15 cellular contexts compared by ENCODE assay signal in the genomic region with DNA sequence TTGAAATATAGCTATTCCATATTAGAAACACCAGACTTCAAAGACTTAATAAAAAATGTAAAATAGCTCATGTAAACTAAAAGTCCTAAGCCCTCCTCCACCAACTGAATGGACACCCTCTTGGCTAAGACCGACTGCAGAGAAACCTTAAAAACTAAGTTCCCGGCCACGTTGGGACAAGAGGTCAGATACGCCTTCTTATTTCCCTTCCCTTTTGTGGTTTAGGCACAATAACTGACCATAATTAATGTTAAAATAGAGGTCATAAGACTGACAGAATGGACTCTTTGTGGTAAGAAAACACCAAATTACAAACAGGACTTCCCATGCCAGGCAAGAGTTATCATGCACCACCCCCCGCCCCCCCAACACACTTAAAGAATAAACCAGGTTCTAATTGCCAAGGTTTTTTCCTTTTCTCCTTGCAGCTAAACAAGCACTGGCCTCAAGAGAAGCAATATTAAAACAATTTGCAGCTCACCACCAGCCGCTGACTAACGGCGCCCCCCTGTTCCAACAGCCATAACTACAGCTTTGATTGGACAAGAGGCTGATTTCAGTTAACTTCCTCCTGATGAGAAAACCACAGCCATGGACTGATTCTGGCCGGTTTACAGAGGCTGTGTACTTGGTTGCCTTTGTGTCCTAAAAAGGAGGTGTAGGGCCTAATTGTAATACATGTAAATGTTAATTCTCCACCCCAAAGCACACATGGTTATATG. TPM values are rescaled to one million over a fixed set of nuclear protein-coding genes. Genes with fewer than 3 reads are reported as not detected.
DNase-seq lines count a peak whose midpoint lies in the region; ATAC-seq and TF ChIP-seq lines count a peak whose summit lies in the region.
"Had no signal": no experiment of that assay in that cellular context is flagged by ENCODE, and none has a peak within 500 bp of the region (broad histone marks: within the 10 kb centered on the region; RNA-seq: fewer than 3 reads in every experiment).

No MANE protein-coding gene starts in this region.

- H3K36me3 Mint-ChIP-seq in chondrocyte (ENCODE audit: low read depth): no peaks in the 10 kb centered on the region
- no peaks in the 10 kb centered on the region for H3K36me3 Mint-ChIP-seq in naive thymus-derived CD8-positive, alpha-beta T cell
- H3K36me3 Mint-ChIP-seq: naive B cell had no signal

- TF ChIP-seq POLR2A in adrenal gland (IDR thresholded peaks at IDR 0.05): no peak

- no peak overlapping the region for H3K27ac Mint-ChIP-seq in chondrocyte (ENCODE audit: unreplicated experiment)
- H3K27ac Mint-ChIP-seq in naive thymus-derived CD8-positive, alpha-beta T cell: no peak overlapping the region
- H3K27ac Mint-ChIP-seq: activated CD4-positive, alpha-beta T cell treated with anti-CD3 and anti-CD28 coated beads, Interleukin-2, amount 10 ng/mL, durations not matched to agents 7 days and 5 days had no signal

- peaks cover 10% of the 10 kb centered on the region for H3K4me1 Mint-ChIP-seq in chondrocyte (ENCODE audit: low read depth)
- peaks cover 0 to 6% (median 0%) of the 10 kb centered on the region in 4 donors for H3K4me1 Mint-ChIP-seq in naive thymus-derived CD8-positive, alpha-beta T cell
- H3K4me1 Mint-ChIP-seq: activated CD4-positive, alpha-beta T cell treated with anti-CD3 and anti-CD28 coated beads, Interleukin-2, amount 10 ng/mL, durations not matched to agents 7 days and 5 days had no signal

- H3K27ac ChIP-seq in adrenal gland: no peak overlapping the region
- H3K27ac ChIP-seq: A549, PC-9, tibial nerve had no signal

- ATAC-seq in sciatic nerve (peak; percentile 53), GM18519 (IDR thresholded peaks at IDR 0.05; ENCODE audit: low FRiP score, unreplicated experiment) (no peak)
- ATAC-seq in naive thymus-derived CD8-positive, alpha-beta T cell: no peak
- ATAC-seq: A549 had no signal

- no peaks in the 10 kb centered on the region for H3K9me3 Mint-ChIP-seq in chondrocyte (ENCODE audit: low read depth)
- H3K9me3 Mint-ChIP-seq in naive thymus-derived CD8-positive, alpha-beta T cell: peaks cover 0 to 6% (median 0%) of the 10 kb centered on the region in 9 donors
- H3K9me3 Mint-ChIP-seq: activated CD4-positive, alpha-beta T cell treated with anti-CD3 and anti-CD28 coated beads, Interleukin-2, amount 10 ng/mL, durations not matched to agents 7 days and 5 days had no signal

- H3K27me3 ChIP-seq in adrenal gland: peaks cover 38% of the 10 kb centered on the region

- H3K4me1 ChIP-seq in adrenal gland (replicated peaks in 1 of 2): no peaks in the 10 kb centered on the region
- H3K4me1 ChIP-seq: A549 had no signal

- intact Hi-C loops in sciatic nerve (cut with DNase I) (no loop called here), adrenal gland (cut with DNase I) (no loop called here)

- H3K36me3 ChIP-seq in adrenal gland (replicated peaks in 1 of 2): no peaks in the 10 kb centered on the region
- H3K36me3 ChIP-seq: tibial nerve had no signal

- no peak overlapping the region for H3K4me3 Mint-ChIP-seq in chondrocyte (ENCODE audit: unreplicated experiment)
- no peak overlapping the region for H3K4me3 Mint-ChIP-seq in naive thymus-derived CD8-positive, alpha-beta T cell
- H3K4me3 Mint-ChIP-seq: activated CD4-positive, alpha-beta T cell treated with anti-CD3 and anti-CD28 coated beads, Interleukin-2, amount 10 ng/mL, durations not matched to agents 7 days and 5 days; naive B cell had no signal

- 45 to 53% (median 50%) methylated on average over 9 of the region's 9 CpGs for WGBS in adrenal gland, 4 donors

- POLR2A ChIA-PET in naive thymus-derived CD8-positive, alpha-beta T cell (lab: Charles Lee): no interaction called here

- H3K9me3 ChIP-seq in adrenal gland (replicated peaks in 1 of 3): no peaks in the 10 kb centered on the region
- H3K9me3 ChIP-seq: A549, tibial nerve had no signal

- peak; percentile 23 for DNase-seq in DMS53 (lab: John Stamatoyannopoulos, UW)
- no peak for DNase-seq in DMS53 treated with DMSO at 0.1 percent for 48 hours (lab: John Stamatoyannopoulos, UW; ENCODE audit: unreplicated experiment)
- DNase-seq in NCI-H748 treated with DMSO at 0.1 percent for 48 hours (lab: John Stamatoyannopoulos, UW): peak; percentile 32
- no peak for DNase-seq in chondrocyte (ENCODE audit: low spot score)
- DNase-seq in sciatic nerve (ENCODE audit: low spot score): no peak
- DNase-seq in adrenal gland: no peak
- no peak for DNase-seq in naive thymus-derived CD8-positive, alpha-beta T cell
- DNase-seq: activated CD4-positive, alpha-beta T cell treated with anti-CD3 and anti-CD28 coated beads, Interleukin-2, amount 10 ng/mL, durations not matched to agents 7 days and 5 days; amniotic stem cell; naive B cell; PC-9; stimulated activated CD4-positive, alpha-beta T cell treated with anti-CD3 and anti-CD28 coated beads, Interleukin-2, amount 100 ng/mL, for 48 hours had no signal

- H3K4me3 ChIP-seq in adrenal gland: no peak overlapping the region
- H3K4me3 ChIP-seq: A549, PC-9, tibial nerve had no signal

- peak; percentile 53 for TF ChIP-seq CTCF in chondrocyte (IDR thresholded peaks at IDR 0.05)
- TF ChIP-seq CTCF in adrenal gland (IDR thresholded peaks at IDR 0.05): no peak

- peaks cover 17% of the 10 kb centered on the region for H3K27me3 Mint-ChIP-seq in chondrocyte (ENCODE audit: low read depth)
- H3K27me3 Mint-ChIP-seq in naive thymus-derived CD8-positive, alpha-beta T cell: peaks cover 4 to 35% (median 17%) of the 10 kb centered on the region in 5 donors

RNA-seq across cellular contexts. Expression of a gene that starts 10.7 kb away (rescaled TPM):
- total RNA-seq in chondrocyte (2.5 to 2.9 TPM (median 2.6 TPM) in 3 replicates), sciatic nerve (1.6 TPM), adrenal gland (1 to 10 TPM in 5 of 8 donors, under 1 TPM in 3; 0.35 to 6.6 (median 1.3) TPM)
- 1 to 10 TPM; 1.4 to 3.5 (median 2.5) TPM for polyA plus RNA-seq in adrenal gland
- not detected for total RNA-seq in naive thymus-derived CD8-positive, alpha-beta T cell
- not detected for polyA plus RNA-seq in naive thymus-derived CD8-positive, alpha-beta T cell
- total RNA-seq: activated CD4-positive, alpha-beta T cell treated with anti-CD3 and anti-CD28 coated beads, Interleukin-2, amount 10 ng/mL, durations not matched to agents 7 days and 5 days; PC-9 had no signal

Comparison
In these comparisons a context has a peak if more than half of its experiments do, and no peak if none do; other contexts are left out.
1. DNase-seq: peak in DMS53 (single experiment) and NCI-H748 treated with DMSO at 0.1 percent for 48 hours (single experiment); none in DMS53 treated with DMSO at 0.1 percent for 48 hours (single experiment), chondrocyte (single experiment), sciatic nerve (single experiment), adrenal gland (0 of 7) and naive thymus-derived CD8-positive, alpha-beta T cell (0 of 10).